ENCODE assay signal across 24 cellular contexts in the genomic region with DNA sequence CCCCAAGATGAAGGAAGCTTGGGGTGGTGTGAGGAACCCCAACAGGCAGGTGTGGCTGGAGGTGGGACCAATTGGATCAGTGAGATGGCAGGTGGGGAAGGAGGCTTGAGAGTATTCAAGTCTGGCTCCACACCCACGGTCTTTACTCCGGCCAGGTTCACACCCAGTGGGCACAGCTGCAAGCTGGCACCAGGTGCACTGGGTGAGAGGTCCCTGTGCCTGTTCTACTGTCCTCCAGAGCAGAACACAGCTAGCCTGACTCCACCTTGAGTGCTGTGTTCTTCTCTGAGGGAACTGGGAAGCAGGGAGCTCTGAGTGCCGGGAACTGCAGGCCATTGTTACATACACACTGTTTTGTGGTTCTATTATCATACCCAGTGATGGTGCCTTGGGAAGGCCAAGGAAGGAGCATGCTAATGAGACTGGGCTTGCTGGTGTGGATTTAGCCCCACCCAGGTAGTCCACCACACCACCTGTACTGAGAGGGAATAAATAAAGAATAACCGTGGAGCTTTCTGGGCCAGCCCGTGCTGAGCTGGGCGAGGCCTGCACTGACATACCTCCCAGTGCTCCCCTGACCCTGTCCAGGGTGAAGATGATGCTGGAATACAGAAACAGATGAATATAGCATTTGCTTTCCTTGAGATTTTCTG.
"Had no signal": no experiment of that assay in that cellular context is flagged by ENCODE, and none has a peak within 500 bp of the region (broad histone marks: within the 10 kb centered on the region; RNA-seq: fewer than 3 reads in every experiment).

No MANE protein-coding gene starts in this region.

- H3K4me3 ChIP-seq: heart left ventricle, lower lobe of right lung, psoas muscle, right lobe of liver, smooth muscle cell, stomach, testis, thyroid gland, upper lobe of right lung had no signal

- H3K9me3 ChIP-seq: lower lobe of right lung, psoas muscle, right lobe of liver, testis, thyroid gland, upper lobe of right lung had no signal

- ATAC-seq: heart left ventricle; left lobe of liver; lower lobe of right lung; naive thymus-derived CD4-positive, alpha-beta T cell; psoas muscle; right lobe of liver; stimulated activated memory B cell treated with anti-CD40 and anti-IgM and Interleukin-4, amounts not matched to agents 10 μg/mL and 1 μg/mL and 100 μg/mL, for 72 hours; stimulated activated naive CD8-positive, alpha-beta T cell treated with anti-CD3 and anti-CD28 coated beads, Interleukin-15, Interleukin-2, amounts not matched to agents 100 U/mL and 50 U/mL, for 24 hours; upper lobe of right lung had no signal

- H3K4me1 ChIP-seq: heart left ventricle, lower lobe of right lung, parathyroid adenoma, psoas muscle, right lobe of liver, stomach, testis, thyroid gland, upper lobe of right lung had no signal

- H3K27me3 ChIP-seq: heart left ventricle, right lobe of liver, testis, thyroid gland, upper lobe of right lung had no signal

- H3K27ac ChIP-seq: heart left ventricle, lower lobe of right lung, parathyroid adenoma, psoas muscle, right lobe of liver, stomach, testis, thyroid gland, upper lobe of right lung had no signal

- H3K36me3 ChIP-seq: heart left ventricle, lower lobe of right lung, right lobe of liver, stomach, thyroid gland, upper lobe of right lung had no signal

- DNase-seq: heart left ventricle; hypothalamus; immature natural killer cell; lower lobe of right lung; mammary epithelial cell; mesenchymal stem cell; naive thymus-derived CD4-positive, alpha-beta T cell; nucleus accumbens; psoas muscle; right lobe of liver; stimulated activated CD4-positive, alpha-beta T cell treated with anti-CD3 and anti-CD28 coated beads, Interleukin-1b, Interleukin-23, amount 100 ng/mL, for 48 hours; stimulated activated CD4-positive, alpha-beta T cell treated with anti-CD3 and anti-CD28 coated beads, Interleukin-2, amount 100 ng/mL, for 48 hours; stimulated activated CD4-positive, alpha-beta T cell treated with anti-CD3 and anti-CD28 coated beads, Interleukin-4, amount 100 ng/mL, for 4 hours; stimulated activated CD8-positive, alpha-beta memory T cell treated with anti-CD3 and anti-CD28 coated beads, Interleukin-4, amount 100 ng/mL, for 48 hours; stimulated activated naive CD8-positive, alpha-beta T cell treated with anti-CD3 and anti-CD28 coated beads, Interleukin-15, Interleukin-2, amounts not matched to agents 100 U/mL and 50 U/mL, for 24 hours; stomach; testis; thyroid gland; trophoblast cell; upper lobe of right lung had no signal
